In the genomic region with DNA sequence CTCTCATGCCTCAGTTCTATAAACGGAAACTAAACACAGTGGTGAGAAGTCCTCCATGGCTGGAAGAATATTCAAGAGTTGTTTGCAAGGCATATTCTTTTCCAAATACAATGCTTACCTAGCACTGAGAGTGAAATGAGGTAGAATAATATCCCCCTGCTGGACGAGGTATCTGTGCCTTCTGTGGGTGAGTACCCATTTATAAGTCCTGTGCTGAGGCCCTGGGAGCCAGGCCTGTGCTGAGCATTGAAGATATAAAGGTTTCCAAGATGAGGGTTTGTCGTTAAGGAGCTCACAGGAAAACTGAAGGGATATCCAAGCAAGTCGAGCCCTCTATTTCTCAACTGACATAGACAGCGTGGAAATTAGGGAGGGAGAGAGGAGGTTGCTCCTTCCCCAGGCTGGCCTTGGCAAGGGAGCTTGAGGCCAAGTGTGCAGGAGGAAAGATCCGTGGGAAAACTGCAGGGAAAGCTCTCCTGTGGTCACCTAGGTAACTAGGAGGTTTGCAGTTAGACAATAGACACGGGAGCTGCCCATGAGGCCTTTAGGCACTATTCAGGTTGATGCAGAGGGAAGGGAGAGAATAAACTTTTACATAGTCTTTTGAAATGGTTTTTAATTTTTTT, we compare ENCODE assay signal across 1 cellular context.
TF ChIP-seq lines count a peak whose summit lies in the region.

No MANE protein-coding gene starts in this region.

TF ChIP-seq in WTC11, 78 proteins besides CTCF, POLR2A, EP300 and RAD21:
- TF ChIP-seq ESRRA (CRISPR knock-in tag; IDR thresholded peaks at IDR 0.05; ENCODE audit: borderline replicate concordance) (no peak), ZNF423 (CRISPR knock-in tag; IDR thresholded peaks at IDR 0.05) (no peak), RORB (CRISPR knock-in tag; IDR thresholded peaks at IDR 0.05) (no peak), ZNF263 (CRISPR knock-in tag; IDR thresholded peaks at IDR 0.05; ENCODE audit: low read depth) (no peak), SP1 (CRISPR knock-in tag; conservative IDR thresholded peaks at IDR 0.05) (no peak), NFE2L1 (CRISPR knock-in tag; IDR thresholded peaks at IDR 0.05) (no peak), KAT7 (CRISPR knock-in tag; IDR thresholded peaks at IDR 0.05; ENCODE audit: borderline replicate concordance) (no peak)
- TF ChIP-seq, protein P1, sequence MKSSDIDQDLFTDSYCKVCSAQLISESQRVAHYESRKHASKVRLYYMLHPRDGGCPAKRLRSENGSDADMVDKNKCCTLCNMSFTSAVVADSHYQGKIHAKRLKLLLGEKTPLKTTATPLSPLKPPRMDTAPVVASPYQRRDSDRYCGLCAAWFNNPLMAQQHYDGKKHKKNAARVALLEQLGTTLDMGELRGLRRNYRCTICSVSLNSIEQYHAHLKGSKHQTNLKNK (CRISPR knock-in tag; IDR thresholded peaks at IDR 0.05), result no peak
- TF ChIP-seq, protein P2, sequence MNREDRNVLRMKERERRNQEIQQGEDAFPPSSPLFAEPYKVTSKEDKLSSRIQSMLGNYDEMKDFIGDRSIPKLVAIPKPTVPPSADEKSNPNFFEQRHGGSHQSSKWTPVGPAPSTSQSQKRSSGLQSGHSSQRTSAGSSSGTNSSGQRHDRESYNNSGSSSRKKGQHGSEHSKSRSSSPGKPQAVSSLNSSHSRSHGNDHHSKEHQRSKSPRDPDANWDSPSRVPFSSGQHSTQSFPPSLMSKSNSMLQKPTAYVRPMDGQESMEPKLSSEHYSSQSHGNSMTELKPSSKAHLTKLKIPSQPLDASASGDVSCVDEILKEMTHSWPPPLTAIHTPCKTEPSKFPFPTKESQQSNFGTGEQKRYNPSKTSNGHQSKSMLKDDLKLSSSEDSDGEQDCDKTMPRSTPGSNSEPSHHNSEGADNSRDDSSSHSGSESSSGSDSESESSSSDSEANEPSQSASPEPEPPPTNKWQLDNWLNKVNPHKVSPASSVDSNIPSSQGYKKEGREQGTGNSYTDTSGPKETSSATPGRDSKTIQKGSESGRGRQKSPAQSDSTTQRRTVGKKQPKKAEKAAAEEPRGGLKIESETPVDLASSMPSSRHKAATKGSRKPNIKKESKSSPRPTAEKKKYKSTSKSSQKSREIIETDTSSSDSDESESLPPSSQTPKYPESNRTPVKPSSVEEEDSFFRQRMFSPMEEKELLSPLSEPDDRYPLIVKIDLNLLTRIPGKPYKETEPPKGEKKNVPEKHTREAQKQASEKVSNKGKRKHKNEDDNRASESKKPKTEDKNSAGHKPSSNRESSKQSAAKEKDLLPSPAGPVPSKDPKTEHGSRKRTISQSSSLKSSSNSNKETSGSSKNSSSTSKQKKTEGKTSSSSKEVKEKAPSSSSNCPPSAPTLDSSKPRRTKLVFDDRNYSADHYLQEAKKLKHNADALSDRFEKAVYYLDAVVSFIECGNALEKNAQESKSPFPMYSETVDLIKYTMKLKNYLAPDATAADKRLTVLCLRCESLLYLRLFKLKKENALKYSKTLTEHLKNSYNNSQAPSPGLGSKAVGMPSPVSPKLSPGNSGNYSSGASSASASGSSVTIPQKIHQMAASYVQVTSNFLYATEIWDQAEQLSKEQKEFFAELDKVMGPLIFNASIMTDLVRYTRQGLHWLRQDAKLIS (CRISPR knock-in tag; IDR thresholded peaks at IDR 0.05; ENCODE audit: borderline replicate concordance), result no peak
- TF ChIP-seq, protein P3, sequence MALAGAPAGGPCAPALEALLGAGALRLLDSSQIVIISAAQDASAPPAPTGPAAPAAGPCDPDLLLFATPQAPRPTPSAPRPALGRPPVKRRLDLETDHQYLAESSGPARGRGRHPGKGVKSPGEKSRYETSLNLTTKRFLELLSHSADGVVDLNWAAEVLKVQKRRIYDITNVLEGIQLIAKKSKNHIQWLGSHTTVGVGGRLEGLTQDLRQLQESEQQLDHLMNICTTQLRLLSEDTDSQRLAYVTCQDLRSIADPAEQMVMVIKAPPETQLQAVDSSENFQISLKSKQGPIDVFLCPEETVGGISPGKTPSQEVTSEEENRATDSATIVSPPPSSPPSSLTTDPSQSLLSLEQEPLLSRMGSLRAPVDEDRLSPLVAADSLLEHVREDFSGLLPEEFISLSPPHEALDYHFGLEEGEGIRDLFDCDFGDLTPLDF (CRISPR knock-in tag; IDR thresholded peaks at IDR 0.05), result no peak
- TF ChIP-seq, protein P4, sequence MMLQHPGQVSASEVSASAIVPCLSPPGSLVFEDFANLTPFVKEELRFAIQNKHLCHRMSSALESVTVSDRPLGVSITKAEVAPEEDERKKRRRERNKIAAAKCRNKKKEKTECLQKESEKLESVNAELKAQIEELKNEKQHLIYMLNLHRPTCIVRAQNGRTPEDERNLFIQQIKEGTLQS (CRISPR knock-in tag; conservative IDR thresholded peaks at IDR 0.05), result no peak
TF ChIP-seq in WTC11: peak in this region for 0.
